Comparison of ENCODE assay signal across 8 cellular contexts in genomic region chr12:57086951-57087688, GRCh38. TPM values are rescaled to one million over a fixed set of nuclear protein-coding genes. Genes with fewer than 3 reads are reported as not detected.
DNase-seq lines count a peak whose midpoint lies in the region; ATAC-seq and TF ChIP-seq lines count a peak whose summit lies in the region.

No MANE protein-coding gene starts in this region.

- H3K36me3 Mint-ChIP-seq in neural crest cell (ENCODE audit: low read depth) = peaks cover 5% of the 10 kb centered on the region

- ATAC-seq in GM18909 (IDR thresholded peaks at IDR 0.05; ENCODE audit: poor library complexity, unreplicated experiment) (peak; percentile 42), HG03342 (IDR thresholded peaks at IDR 0.05; ENCODE audit: unreplicated experiment) (peak; percentile 30)
- ATAC-seq in stimulated activated naive CD8-positive, alpha-beta T cell treated with anti-CD3 and anti-CD28 coated beads, Interleukin-15, amount 100 ng/mL, for 72 hours = peak; percentile 57

- no peaks in the 10 kb centered on the region for H3K27me3 Mint-ChIP-seq in neural crest cell (ENCODE audit: low read depth)
- no peaks in the 10 kb centered on the region for H3K27me3 Mint-ChIP-seq in stimulated activated naive CD8-positive, alpha-beta T cell treated with anti-CD3 and anti-CD28 coated beads, Interleukin-15, amount 100 ng/mL, for 72 hours

- H3K4me1 ChIP-seq in Peyer's patch = peaks cover 0 to 32% (median 12%) of the 10 kb centered on the region in 4 donors

- no peaks in the 10 kb centered on the region for H3K27me3 ChIP-seq in Peyer's patch

- no peaks in the 10 kb centered on the region for H3K9me3 Mint-ChIP-seq in neural crest cell
- H3K9me3 Mint-ChIP-seq in stimulated activated naive CD8-positive, alpha-beta T cell treated with anti-CD3 and anti-CD28 coated beads, Interleukin-15, amount 100 ng/mL, for 72 hours = no peaks in the 10 kb centered on the region

- DNase-seq in ACHN (peak; percentile 94), Peyer's patch (peak; percentile 80 to 96 (median 94)), fibroblast of the conjunctiva (ENCODE audit: low read depth) (peak; percentile 89), neural crest cell (ENCODE audit: low read depth, low spot score) (no peak)
- DNase-seq in activated T-helper 9 cell treated with anti-CD3 and anti-CD28 coated beads, Interleukin-2, amount 50 U/mL, for 16 hours (ENCODE audit: low read depth) = peak; percentile 93
- peak; percentile 90 for DNase-seq in stimulated activated naive CD8-positive, alpha-beta T cell treated with anti-CD3 and anti-CD28 coated beads, Interleukin-15, amount 100 ng/mL, for 72 hours

- peaks cover 58% of the 10 kb centered on the region for H3K4me1 Mint-ChIP-seq in neural crest cell
- H3K4me1 Mint-ChIP-seq in stimulated activated naive CD8-positive, alpha-beta T cell treated with anti-CD3 and anti-CD28 coated beads, Interleukin-15, amount 100 ng/mL, for 72 hours = peaks cover 53% of the 10 kb centered on the region

- peaks cover 0 to 3% (median 0%) of the 10 kb centered on the region in 3 donors for H3K36me3 ChIP-seq in Peyer's patch

- peak in 1 of 2 donors; percentile 29 for TF ChIP-seq POLR2A in Peyer's patch (IDR thresholded peaks at IDR 0.05)

- H3K4me3 ChIP-seq in Peyer's patch = peak overlapping the region; percentile 70 to 96 (median 89)

- H3K4me3 Mint-ChIP-seq in neural crest cell = peak overlapping the region; percentile 95
- H3K4me3 Mint-ChIP-seq in stimulated activated naive CD8-positive, alpha-beta T cell treated with anti-CD3 and anti-CD28 coated beads, Interleukin-15, amount 100 ng/mL, for 72 hours = peak overlapping the region; percentile 98 to 99

- peak overlapping the region; percentile 97 for H3K27ac Mint-ChIP-seq in neural crest cell (ENCODE audit: unreplicated experiment)
- H3K27ac Mint-ChIP-seq in stimulated activated naive CD8-positive, alpha-beta T cell treated with anti-CD3 and anti-CD28 coated beads, Interleukin-15, amount 100 ng/mL, for 72 hours = peak overlapping the region; percentile 98

- TF ChIP-seq CTCF in Peyer's patch (IDR thresholded peaks at IDR 0.05) (no peak), neural crest cell (conservative IDR thresholded peaks at IDR 0.05) (no peak)

- no peaks in the 10 kb centered on the region for H3K9me3 ChIP-seq in Peyer's patch

- H3K27ac ChIP-seq in Peyer's patch = peak overlapping the region; percentile 95 to 99 (median 98)

- in situ Hi-C loops in ACHN (cut with HindIII; ENCODE audit: low pct_ligation_motif_present, low pct_unique_long_range_greater_than_20kb, low sequenced_read_pairs) = no loop called here

RNA-seq across cellular contexts. Expression of gene NAB2, which starts 1.8 kb away (rescaled TPM):
- total RNA-seq in Peyer's patch (10 to 100 TPM in 2 of 4 donors, 1 to 10 TPM in 2; 7.4 to 17.0 (median 10.3) TPM), neural crest cell (58.0 and 61.2 TPM in 2 replicates)

RNA-seq across cellular contexts. Expression of gene NEMP1, which starts 8.5 kb away (rescaled TPM):
- 10 to 100 TPM in 1 of 4 donors, 1 to 10 TPM in 3; 4.6 to 11.6 (median 5.7) TPM for total RNA-seq in Peyer's patch
- 44.0 and 49.6 TPM in 2 replicates for total RNA-seq in neural crest cell

RNA-seq across cellular contexts. Expression of gene STAT6, which starts 24.0 kb away (rescaled TPM):
- total RNA-seq in Peyer's patch = 100 to 1,000 TPM; 278 to 416 (median 382) TPM
- total RNA-seq in neural crest cell = 40.2 and 41.7 TPM in 2 replicates

RNA-seq across cellular contexts. Expression of gene MYO1A, which starts 37.2 kb away (rescaled TPM):
- 1,000 to 10,000 TPM in 1 of 4 donors, 100 to 1,000 TPM in 2, 10 to 100 TPM in 1; 94.1 to 1,001 (median 802) TPM for total RNA-seq in Peyer's patch
- total RNA-seq in neural crest cell = 0.25 and 0.40 TPM in 2 replicates

RNA-seq across cellular contexts. Expression of gene LRP1, which starts 41.2 kb away (rescaled TPM):
- total RNA-seq in Peyer's patch (100 to 1,000 TPM; 128 to 312 (median 207) TPM), neural crest cell (61.8 and 62.7 TPM in 2 replicates)
